8 cellular contexts compared by ENCODE assay signal in the genomic region with DNA sequence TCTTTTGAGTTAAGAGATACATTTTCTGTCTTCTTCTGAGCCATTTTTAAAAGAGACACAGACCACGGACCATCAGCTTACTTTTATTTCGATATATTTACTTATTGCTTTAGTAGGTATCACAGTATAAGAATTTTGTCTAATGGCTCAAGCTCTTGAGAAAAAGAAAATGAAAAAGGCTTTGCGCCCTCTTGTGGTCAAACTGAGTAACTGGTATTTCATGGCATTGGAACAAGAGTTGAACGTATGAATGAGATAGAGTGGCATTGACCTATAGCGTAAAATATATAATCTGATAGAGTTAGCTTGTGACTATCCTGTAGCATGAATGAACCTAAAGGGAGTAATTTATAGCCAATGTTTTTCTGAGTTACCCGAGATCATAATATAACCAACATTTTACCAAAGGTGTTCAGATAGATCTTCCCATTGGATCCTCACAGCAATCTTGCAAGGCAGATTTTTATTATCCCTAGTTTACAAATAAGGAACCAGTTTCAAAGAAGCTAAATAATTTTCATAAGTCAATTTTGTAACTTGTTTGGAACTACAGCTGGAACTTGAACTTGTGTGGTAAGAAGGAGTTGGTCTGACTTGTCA.
A peak's percentile ranks its signal among the peaks of the same experiment; 100 is the strongest.
DNase-seq lines count a peak whose midpoint lies in the region; ATAC-seq, FAIRE-seq and TF ChIP-seq lines count a peak whose summit lies in the region.

No MANE protein-coding gene starts in this region.

- H3K9me3 Mint-ChIP-seq in Calu3 (ENCODE audit: low read depth, unreplicated experiment) (no peaks in the 10 kb centered on the region), immature natural killer cell (no peaks in the 10 kb centered on the region)

- CTCF ChIA-PET in Calu3 (lab: Charles Lee) (interaction anchor here (0.6 to 5.2 kb wide), 15 partner anchors 10 to 301 kb away, joined by 3 to 84 read pairs (median 5); partner anchors contain the start of gene ALDH1A2), K562 (lab: Yijun Ruan, JAX; ENCODE audit: low intra/inter-chr PET ratio) (interaction anchor here (0.5 to 1.3 kb wide), 9 partner anchors 17 to 361 kb away, joined by 3 to 4 read pairs (median 3); no protein-coding TSS in a partner anchor)

- TF ChIP-seq CTCF in Calu3 (IDR thresholded peaks at IDR 0.05; ENCODE audit: unreplicated experiment) = peak; percentile 56
- TF ChIP-seq CTCF in K562 (IDR thresholded peaks at IDR 0.05 in 2 of 3, conservative IDR thresholded peaks at IDR 0.05 in 1 of 3; ENCODE audit: insufficient read depth in 2 of 3, low read depth in 1 of 3, low read length in 3 of 3) = peak; percentile 66 to 77 (median 72)

- in situ Hi-C loops in HAP-1 (cut with MboI; ENCODE audit: low sequenced_read_pairs) (loop anchor here (5.0 to 10.0 kb wide), 2 partner anchors 116 to 299 kb away; no protein-coding TSS in a partner anchor), K562 (cut with MboI) (loop anchor here (10.0 kb wide), 1 partner anchor 324 kb away; no protein-coding TSS in a partner anchor)

- H3K4me3 Mint-ChIP-seq in Calu3 (ENCODE audit: low read depth, unreplicated experiment) (no peak overlapping the region), immature natural killer cell (no peak overlapping the region)

- no peaks in the 10 kb centered on the region for H3K4me1 ChIP-seq in HAP-1
- no peaks in the 10 kb centered on the region for H3K4me1 ChIP-seq in K562 (replicated peaks in 1 of 2; ENCODE audit: control insufficient read depth in 2 of 2, insufficient read depth in 2 of 2, low read length in 2 of 2)

- TF ChIP-seq RAD21 in K562 (CRISPR knock-in tag; conservative IDR thresholded peaks at IDR 0.05 in 1 of 2, IDR thresholded peaks at IDR 0.05 in 1 of 2) = peak; percentile 66 to 83

- H3K4me3 ChIP-seq in HAP-1 = no peak overlapping the region
- H3K4me3 ChIP-seq in K562 = no peak overlapping the region

- peaks cover 5% of the 10 kb centered on the region for H3K4me1 Mint-ChIP-seq in Calu3 (ENCODE audit: low read depth, unreplicated experiment)
- peaks cover 0 to 4% of the 10 kb centered on the region in 2 donors for H3K4me1 Mint-ChIP-seq in immature natural killer cell

- H3K36me3 Mint-ChIP-seq in Calu3 (ENCODE audit: insufficient read depth, unreplicated experiment) = no peaks in the 10 kb centered on the region
- no peaks in the 10 kb centered on the region for H3K36me3 Mint-ChIP-seq in immature natural killer cell

- H3K4me2 ChIP-seq in K562 (ENCODE audit: insufficient read depth, low read length) = no peak overlapping the region

- H3K27ac Mint-ChIP-seq in Calu3 (ENCODE audit: unreplicated experiment) (no peak overlapping the region), immature natural killer cell (no peak overlapping the region)

- no peak overlapping the region for H3K27ac ChIP-seq in K562 (ENCODE audit: extremely low read depth, low read depth, low read length)

- FAIRE-seq in K562 (lab: Jason Lieb, UNC) = peak; percentile 83

- no peak overlapping the region for H2AFZ ChIP-seq in K562 (ENCODE audit: low read depth, low read length)

- H3K27me3 ChIP-seq in HAP-1 (ENCODE audit: low read depth) (peaks cover 15% of the 10 kb centered on the region), K562 (ENCODE audit: control insufficient read depth in 2 of 2, insufficient read depth in 2 of 2, low read length in 2 of 2) (peaks cover 4 to 8% of the 10 kb centered on the region in 2 experiments)

- H3K9ac ChIP-seq in K562 (ENCODE audit: insufficient read depth in 1 of 2, low read depth in 2 of 2, low read length in 2 of 2) = no peak overlapping the region

- BruUV-seq in Calu3 (replicated peaks; lab: Mats Ljungman, UMichigan) = no TSS peak
- BruUV-seq in K562 (replicated peaks; lab: Mats Ljungman, UMichigan) = no TSS peak

- H3K9me3 ChIP-seq in HAP-1 (no peaks in the 10 kb centered on the region), K562 (replicated peaks; ENCODE audit: control insufficient read depth, insufficient read depth, low read depth, low read length) (no peaks in the 10 kb centered on the region)

- H3K36me3 ChIP-seq in HAP-1 (replicated peaks) (no peaks in the 10 kb centered on the region), K562 (ENCODE audit: control insufficient read depth, insufficient read depth, low read length) (no peaks in the 10 kb centered on the region)

- TF ChIP-seq POLR2A in K562 (conservative IDR thresholded peaks at IDR 0.05) = no peak

- WGBS in K562 (ENCODE audit: insufficient coverage, low coverage, missing lambda C conversion rate) = 3% methylated on average over 6 of the region's 6 CpGs

- POLR2A ChIA-PET in K562 (lab: Yijun Ruan, JAX) = interaction anchor here (2.5 kb wide), 1 partner anchor 9 kb away, joined by 7 read pairs; no protein-coding TSS in a partner anchor

- intact Hi-C loops in Calu3 (cut with micrococcal nuclease; ENCODE audit: unreplicated experiment) = loop anchor here (1.0 to 10.0 kb wide), 5 partner anchors 94 to 302 kb away; no protein-coding TSS in a partner anchor
- intact Hi-C loops in K562 (cut with micrococcal nuclease) = loop anchor here (2.0 kb wide), 3 partner anchors 110 to 300 kb away; no protein-coding TSS in a partner anchor

- H3K9me1 ChIP-seq in K562 (ENCODE audit: control insufficient read depth, insufficient read depth, low read length) = no peaks in the 10 kb centered on the region

- H3K79me2 ChIP-seq in K562 (ENCODE audit: control insufficient read depth, insufficient read depth, low read length) = no peaks in the 10 kb centered on the region

- DNase-seq in Calu3 = peak; percentile 61
- DNase-seq in HAP-1 (ENCODE audit: low spot score in 2 of 2) = peak; percentile 38 to 49
- peak; percentile 19 for DNase-seq in NCI-H774 (lab: John Stamatoyannopoulos, UW)
- DNase-seq in K562 (ENCODE audit: extremely low read depth in 1 of 4, low spot score in 3 of 4) = peak; percentile 34 to 74 (median 46)
- DNase-seq in immature natural killer cell = peak; percentile 14 to 45 (median 37)
- DNase-seq in stimulated activated CD4-positive, alpha-beta T cell treated with anti-CD3 and anti-CD28 coated beads, TNF-alpha, amount 100 ng/mL, for 48 hours (ENCODE audit: low read depth in 3 of 3) = peak in 2 of 3 donors; percentile 21 to 22
- no peak for DNase-seq in cerebellar nuclear complex (lab: John Stamatoyannopoulos, UW)

- TF ChIP-seq EP300 in K562 (IDR thresholded peaks at IDR 0.05; ENCODE audit: low read length) = no peak

- H4K20me1 ChIP-seq in K562 (replicated peaks; ENCODE audit: control insufficient read depth, insufficient read depth, low read length) = no peaks in the 10 kb centered on the region

- ATAC-seq in K562 (peak; percentile 76), HG02973 (IDR thresholded peaks at IDR 0.05; ENCODE audit: unreplicated experiment) (no peak)

- H3K27me3 Mint-ChIP-seq in Calu3 (ENCODE audit: unreplicated experiment) (peaks cover 21% of the 10 kb centered on the region), immature natural killer cell (ENCODE audit: low read depth in 3 of 3) (peaks cover 5 to 19% (median 9%) of the 10 kb centered on the region in 3 donors)

TF ChIP-seq in K562, 482 proteins besides CTCF, POLR2A, EP300 and RAD21 (continues in another document):
- TF ChIP-seq NFIC (IDR thresholded peaks at IDR 0.05) (no peak), ZFP36 (IDR thresholded peaks at IDR 0.05; ENCODE audit: low read depth, low read length, partially characterized antibody) (no peak), MNT (conservative IDR thresholded peaks at IDR 0.05) (no peak), BMI1 (IDR thresholded peaks at IDR 0.05; ENCODE audit: low read length) (0 out of 2 replicates have a peak, but pooled peaks have one; percentile 45), ZNF280A (IDR thresholded peaks at IDR 0.05; ENCODE audit: low read depth, partially characterized antibody) (no peak), NR4A1 (CRISPR knock-in tag; IDR thresholded peaks at IDR 0.05) (no peak), NR4A1 (tag; IDR thresholded peaks at IDR 0.05) (no peak)
- TF ChIP-seq, protein P1, sequence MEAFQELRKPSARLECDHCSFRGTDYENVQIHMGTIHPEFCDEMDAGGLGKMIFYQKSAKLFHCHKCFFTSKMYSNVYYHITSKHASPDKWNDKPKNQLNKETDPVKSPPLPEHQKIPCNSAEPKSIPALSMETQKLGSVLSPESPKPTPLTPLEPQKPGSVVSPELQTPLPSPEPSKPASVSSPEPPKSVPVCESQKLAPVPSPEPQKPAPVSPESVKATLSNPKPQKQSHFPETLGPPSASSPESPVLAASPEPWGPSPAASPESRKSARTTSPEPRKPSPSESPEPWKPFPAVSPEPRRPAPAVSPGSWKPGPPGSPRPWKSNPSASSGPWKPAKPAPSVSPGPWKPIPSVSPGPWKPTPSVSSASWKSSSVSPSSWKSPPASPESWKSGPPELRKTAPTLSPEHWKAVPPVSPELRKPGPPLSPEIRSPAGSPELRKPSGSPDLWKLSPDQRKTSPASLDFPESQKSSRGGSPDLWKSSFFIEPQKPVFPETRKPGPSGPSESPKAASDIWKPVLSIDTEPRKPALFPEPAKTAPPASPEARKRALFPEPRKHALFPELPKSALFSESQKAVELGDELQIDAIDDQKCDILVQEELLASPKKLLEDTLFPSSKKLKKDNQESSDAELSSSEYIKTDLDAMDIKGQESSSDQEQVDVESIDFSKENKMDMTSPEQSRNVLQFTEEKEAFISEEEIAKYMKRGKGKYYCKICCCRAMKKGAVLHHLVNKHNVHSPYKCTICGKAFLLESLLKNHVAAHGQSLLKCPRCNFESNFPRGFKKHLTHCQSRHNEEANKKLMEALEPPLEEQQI (IDR thresholded peaks at IDR 0.05) = no peak

Comparison
In these comparisons a context has a peak if more than half of its experiments do, and no peak if none do; other contexts are left out.
1. DNase-seq: peak in Calu3 (single experiment), HAP-1 (2 of 2), NCI-H774 (single experiment), K562 (4 of 4), immature natural killer cell (3 of 3) and stimulated activated CD4-positive, alpha-beta T cell treated with anti-CD3 and anti-CD28 coated beads, TNF-alpha, amount 100 ng/mL, for 48 hours (2 of 3); none in cerebellar nuclear complex (0 of 2).